Comparison of ENCODE assay signal across 6 cellular contexts in the genomic region with DNA sequence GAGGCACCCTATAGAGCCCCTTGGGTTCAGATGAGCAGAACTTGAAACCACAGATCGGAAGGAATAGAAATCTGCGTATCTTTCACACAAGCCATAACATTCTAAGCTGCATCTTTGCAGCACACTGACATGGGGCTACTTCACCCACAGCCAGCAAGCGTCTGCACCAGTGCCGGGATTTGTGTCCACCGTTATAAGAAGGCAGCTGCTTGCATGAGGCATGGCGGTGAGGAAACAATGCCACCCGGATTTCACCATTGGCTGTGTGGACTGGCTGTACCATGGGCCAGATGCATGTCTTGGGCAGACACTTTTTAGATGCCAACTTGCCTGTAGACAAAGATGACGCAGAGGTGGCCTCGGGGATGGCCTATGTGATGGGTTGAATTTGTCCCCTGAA. TPM values are rescaled to one million over a fixed set of nuclear protein-coding genes. Genes with fewer than 3 reads are reported as not detected.
"Had no signal": no experiment of that assay in that cellular context is flagged by ENCODE, and none has a peak within 500 bp of the region (broad histone marks: within the 10 kb centered on the region; RNA-seq: fewer than 3 reads in every experiment).

No MANE protein-coding gene starts in this region.

RNA-seq across cellular contexts. Expression of gene CDRT15L2, which starts 20.5 kb away (rescaled TPM):
- total RNA-seq: M059J, PC-3, Peyer's patch, Right ventricle myocardium superior, SJSA1 had no signal
- polyA plus RNA-seq: SK-N-SH had no signal
